In the genomic region with DNA sequence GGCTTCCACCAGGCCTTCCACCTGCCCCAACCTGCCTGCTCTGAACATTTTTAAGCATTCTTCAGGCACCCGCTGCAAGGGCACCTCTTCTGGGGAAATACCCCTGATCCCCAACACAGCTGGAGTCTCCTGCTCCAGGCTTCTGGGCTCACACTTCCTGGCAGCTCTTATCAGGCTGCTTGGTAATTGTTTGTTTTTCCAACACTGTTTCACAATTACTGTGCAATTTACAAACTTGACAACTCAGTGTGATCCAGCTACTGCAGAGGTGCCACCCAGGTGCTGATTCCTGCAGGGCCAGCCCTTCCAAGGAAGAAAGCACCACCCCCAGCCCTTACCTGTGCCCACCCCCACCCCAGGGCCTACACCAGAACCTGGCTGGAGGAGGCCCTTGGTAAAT, we compare ENCODE assay signal across 16 cellular contexts.
DNase-seq lines count a peak whose midpoint lies in the region; ATAC-seq and TF ChIP-seq lines count a peak whose summit lies in the region.
"Had no signal": no experiment of that assay in that cellular context is flagged by ENCODE, and none has a peak within 500 bp of the region (broad histone marks: within the 10 kb centered on the region; RNA-seq: fewer than 3 reads in every experiment).

No MANE protein-coding gene starts in this region.

- no TSS peak for BruUV-seq in MCF 10A (replicated peaks; lab: Mats Ljungman, UMichigan)

- H3K4me1 Mint-ChIP-seq in MCF 10A (ENCODE audit: insufficient read depth, unreplicated experiment) = peaks cover 11% of the 10 kb centered on the region
- H3K4me1 Mint-ChIP-seq in HFFc6 (ENCODE audit: low read depth) = no peaks in the 10 kb centered on the region
- H3K4me1 Mint-ChIP-seq in CD8-positive, alpha-beta T cell (ENCODE audit: low read depth) = peaks cover 2% of the 10 kb centered on the region

- H3K4me1 ChIP-seq in breast epithelium (no peaks in the 10 kb centered on the region), vagina (peaks cover 12% of the 10 kb centered on the region)
- H3K4me1 ChIP-seq in CD8-positive, alpha-beta T cell (ENCODE audit: insufficient read depth, low read length) = no peaks in the 10 kb centered on the region

- no peaks in the 10 kb centered on the region for H3K27me3 Mint-ChIP-seq in MCF 10A (ENCODE audit: insufficient read depth, unreplicated experiment)
- peaks cover 25% of the 10 kb centered on the region for H3K27me3 Mint-ChIP-seq in HFFc6 (ENCODE audit: insufficient read depth)
- H3K27me3 Mint-ChIP-seq in CD8-positive, alpha-beta T cell (ENCODE audit: low read depth) = no peaks in the 10 kb centered on the region

- no peak for TF ChIP-seq CTCF in MCF 10A (IDR thresholded peaks at IDR 0.05; ENCODE audit: unreplicated experiment)
- TF ChIP-seq CTCF in breast epithelium (IDR thresholded peaks at IDR 0.05) = no peak
- TF ChIP-seq CTCF in RWPE1 (conservative IDR thresholded peaks at IDR 0.05; ENCODE audit: low read depth) = no peak
- no peak for TF ChIP-seq CTCF in vagina (IDR thresholded peaks at IDR 0.05)
- TF ChIP-seq CTCF in HFFc6 (IDR thresholded peaks at IDR 0.05) = no peak
- no peak for TF ChIP-seq CTCF in CD8-positive, alpha-beta T cell (IDR thresholded peaks at IDR 0.05)

- POLR2A ChIA-PET in MCF 10A (lab: Yijun Ruan, JAX) (interaction anchor here (0.9 to 1.3 kb wide), 6 partner anchors 45 to 121 kb away, joined by 3 to 7 read pairs (median 4); partner anchors contain the start of gene EPHB3), RWPE1 (lab: Yijun Ruan, JAX; ENCODE audit: low non-redundant PET) (no interaction called here)
- POLR2A ChIA-PET in CD8-positive, alpha-beta T cell (lab: Charles Lee) = no interaction called here

- DNase-seq in MCF 10A (ENCODE audit: unreplicated experiment) (peak; percentile 83), breast epithelium (ENCODE audit: low spot score in 2 of 2) (no peak), RWPE1 (ENCODE audit: low spot score) (no peak), left lobe of liver (ENCODE audit: low spot score) (peak; percentile 51), vagina (ENCODE audit: extremely low spot score in 2 of 2) (no peak), HFFc6 (no peak), NCI-H2107 treated with DMSO at 0.1 percent for 48 hours (lab: John Stamatoyannopoulos, UW; ENCODE audit: unreplicated experiment) (no peak)
- no peak for DNase-seq in CD8-positive, alpha-beta T cell
- DNase-seq: activated CD8-positive, alpha-beta memory T cell treated with anti-CD3 and anti-CD28 coated beads, Interleukin-2, amount 50 U/mL, for 48 hours; cortex of kidney; NCI-H1436; posterior cingulate gyrus; stimulated activated CD4-positive, alpha-beta T cell treated with anti-CD3 and anti-CD28 coated beads, Interleukin-1b, Interleukin-23, amount 100 ng/mL, for 48 hours; stimulated activated CD8-positive, alpha-beta memory T cell treated with anti-CD3 and anti-CD28 coated beads, Interleukin-4, amount 100 ng/mL, for 48 hours; trophoblast cell had no signal

- ATAC-seq in left lobe of liver = peak; percentile 94
- no peak for ATAC-seq in CD8-positive, alpha-beta T cell

- H3K4me3 Mint-ChIP-seq in MCF 10A (ENCODE audit: unreplicated experiment) (no peak overlapping the region), HFFc6 (no peak overlapping the region)
- no peak overlapping the region for H3K4me3 Mint-ChIP-seq in CD8-positive, alpha-beta T cell
- H3K4me3 Mint-ChIP-seq: activated naive CD8-positive, alpha-beta T cell had no signal

- TF ChIP-seq POLR2A in breast epithelium (IDR thresholded peaks at IDR 0.05) (no peak), vagina (IDR thresholded peaks at IDR 0.05) (no peak)

- no peaks in the 10 kb centered on the region for H3K9me3 ChIP-seq in breast epithelium
- H3K9me3 ChIP-seq in vagina = no peaks in the 10 kb centered on the region
- no peaks in the 10 kb centered on the region for H3K9me3 ChIP-seq in CD8-positive, alpha-beta T cell (ENCODE audit: low read length)

- H3K27me3 ChIP-seq in breast epithelium (no peaks in the 10 kb centered on the region), vagina (no peaks in the 10 kb centered on the region)
- no peaks in the 10 kb centered on the region for H3K27me3 ChIP-seq in CD8-positive, alpha-beta T cell (ENCODE audit: insufficient read depth, low read length)

- H3K27ac ChIP-seq in breast epithelium = no peak overlapping the region
- peak overlapping the region; percentile 72 for H3K27ac ChIP-seq in RWPE1
- H3K27ac ChIP-seq in vagina = peak overlapping the region; percentile 5
- no peak overlapping the region for H3K27ac ChIP-seq in CD8-positive, alpha-beta T cell (ENCODE audit: low read depth, low read length)

- H3K36me3 ChIP-seq in breast epithelium (no peaks in the 10 kb centered on the region), vagina (no peaks in the 10 kb centered on the region)
- no peaks in the 10 kb centered on the region for H3K36me3 ChIP-seq in CD8-positive, alpha-beta T cell (ENCODE audit: insufficient read depth, low read length)

- H3K36me3 Mint-ChIP-seq in MCF 10A (ENCODE audit: insufficient read depth, unreplicated experiment) (no peaks in the 10 kb centered on the region), HFFc6 (ENCODE audit: low read depth) (no peaks in the 10 kb centered on the region)
- no peaks in the 10 kb centered on the region for H3K36me3 Mint-ChIP-seq in CD8-positive, alpha-beta T cell
- H3K36me3 Mint-ChIP-seq: activated naive CD8-positive, alpha-beta T cell had no signal

- CTCF ChIA-PET in MCF 10A (lab: Yijun Ruan, JAX) = interaction anchor here (0.6 to 0.8 kb wide), 2 partner anchors 25 to 93 kb away, joined by 3 read pairs; no protein-coding TSS in a partner anchor
- CTCF ChIA-PET in RWPE1 (lab: Yijun Ruan, JAX) = no interaction called here
- CTCF ChIA-PET in CD8-positive, alpha-beta T cell (lab: Charles Lee) = no interaction called here

- H3K9me3 Mint-ChIP-seq in MCF 10A (ENCODE audit: unreplicated experiment) = no peaks in the 10 kb centered on the region
- H3K9me3 Mint-ChIP-seq in HFFc6 = no peaks in the 10 kb centered on the region
- H3K9me3 Mint-ChIP-seq in CD8-positive, alpha-beta T cell = no peaks in the 10 kb centered on the region

- H3K27ac Mint-ChIP-seq in MCF 10A (ENCODE audit: low read depth, unreplicated experiment) = no peak overlapping the region
- H3K27ac Mint-ChIP-seq in HFFc6 = no peak overlapping the region
- no peak overlapping the region for H3K27ac Mint-ChIP-seq in CD8-positive, alpha-beta T cell
- H3K27ac Mint-ChIP-seq: activated naive CD8-positive, alpha-beta T cell had no signal

- intact Hi-C loops in MCF 10A (cut with micrococcal nuclease) = no loop called here
- intact Hi-C loops in breast epithelium (cut with DNase I; ENCODE audit: low total_unique reads) = no loop called here
- intact Hi-C loops in vagina (cut with DNase I) = no loop called here
- intact Hi-C loops in CD8-positive, alpha-beta T cell (cut with DNase I, micrococcal nuclease) = no loop called here

- H3K4me3 ChIP-seq in breast epithelium (no peak overlapping the region), vagina (no peak overlapping the region)
- no peak overlapping the region for H3K4me3 ChIP-seq in CD8-positive, alpha-beta T cell (ENCODE audit: low read depth, low read length)

Comparison
In these comparisons a context has a peak if more than half of its experiments do, and no peak if none do; other contexts are left out.
1. DNase-seq: peak in MCF 10A (single experiment) and left lobe of liver (single experiment); none in breast epithelium (0 of 2), RWPE1 (single experiment), vagina (0 of 2), HFFc6 (single experiment), NCI-H2107 treated with DMSO at 0.1 percent for 48 hours (single experiment) and CD8-positive, alpha-beta T cell (0 of 7).
2. H3K27ac ChIP-seq: peak in RWPE1 (single experiment) and vagina (single experiment); none in breast epithelium (0 of 2) and CD8-positive, alpha-beta T cell (single experiment).